12 cellular contexts compared by ENCODE assay signal in genomic region chr12:109131522-109132050, GRCh38. TPM values are rescaled to one million over a fixed set of nuclear protein-coding genes. Genes with fewer than 3 reads are reported as not detected.
A peak's percentile ranks its signal among the peaks of the same experiment; 100 is the strongest.
DNase-seq lines count a peak whose midpoint lies in the region; ATAC-seq, FAIRE-seq and TF ChIP-seq lines count a peak whose summit lies in the region.
"Had no signal": no experiment of that assay in that cellular context is flagged by ENCODE, and none has a peak within 500 bp of the region (broad histone marks: within the 10 kb centered on the region; RNA-seq: fewer than 3 reads in every experiment).

No MANE protein-coding gene starts in this region.

- POLR2A ChIA-PET in K562 (lab: Yijun Ruan, JAX), result interaction anchor here (0.6 to 0.8 kb wide), 2 partner anchors 31 to 270 kb away, joined by 3 read pairs; no protein-coding TSS in a partner anchor

- H3K27ac ChIP-seq in Karpas-422 (ENCODE audit: low read length), result no peak overlapping the region
- no peak overlapping the region for H3K27ac ChIP-seq in K562 (ENCODE audit: extremely low read depth, low read depth, low read length)
- peak overlapping the region; percentile 60 for H3K27ac ChIP-seq in layer of hippocampus (ENCODE audit: low read depth, low read length)
- peak overlapping the region; percentile 96 for H3K27ac ChIP-seq in skeletal muscle tissue (ENCODE audit: low read depth, low read length)
- no peak overlapping the region for H3K27ac ChIP-seq in vagina
- H3K27ac ChIP-seq: lower lobe of right lung had no signal

- H3K36me3 ChIP-seq in Karpas-422 (ENCODE audit: insufficient read depth, low read length) (no peaks in the 10 kb centered on the region), K562 (ENCODE audit: control insufficient read depth, insufficient read depth, low read length) (no peaks in the 10 kb centered on the region), skeletal muscle tissue (ENCODE audit: control insufficient read depth in 3 of 3, insufficient read depth in 3 of 3, low read length in 3 of 3) (peaks cover 0 to 2% (median 0%) of the 10 kb centered on the region in 3 donors), vagina (no peaks in the 10 kb centered on the region)
- H3K36me3 ChIP-seq: lower lobe of right lung had no signal

- no peak for TF ChIP-seq EP300 in K562 (IDR thresholded peaks at IDR 0.05; ENCODE audit: low read length)

- H3K79me2 ChIP-seq in Karpas-422 (ENCODE audit: low read length) (no peaks in the 10 kb centered on the region), K562 (ENCODE audit: control insufficient read depth, insufficient read depth, low read length) (no peaks in the 10 kb centered on the region)

- TF ChIP-seq POLR2A in K562 (conservative IDR thresholded peaks at IDR 0.05) (no peak), vagina (IDR thresholded peaks at IDR 0.05) (no peak)

- TF ChIP-seq CTCF in K562 (IDR thresholded peaks at IDR 0.05 in 2 of 3, conservative IDR thresholded peaks at IDR 0.05 in 1 of 3; ENCODE audit: insufficient read depth in 2 of 3, low read depth in 1 of 3, low read length in 3 of 3), result no peak
- TF ChIP-seq CTCF in vagina (IDR thresholded peaks at IDR 0.05), result no peak

- H3K9me3 ChIP-seq in Karpas-422 (ENCODE audit: low read length) (no peaks in the 10 kb centered on the region), K562 (replicated peaks; ENCODE audit: control insufficient read depth, insufficient read depth, low read depth, low read length) (peaks cover under 1% of the 10 kb centered on the region; the same call in 1 of the 2 replicates), skeletal muscle tissue (ENCODE audit: control insufficient read depth in 3 of 3, low read length in 3 of 3) (no peaks in the 10 kb centered on the region), vagina (no peaks in the 10 kb centered on the region)
- H3K9me3 ChIP-seq: lower lobe of right lung had no signal

- no peak for TF ChIP-seq RAD21 in K562 (CRISPR knock-in tag; conservative IDR thresholded peaks at IDR 0.05 in 1 of 2, IDR thresholded peaks at IDR 0.05 in 1 of 2)

- no peak; the same call in 2 of the 3 replicates for ATAC-seq in K562
- no peak for ATAC-seq in GM19397 (IDR thresholded peaks at IDR 0.05; ENCODE audit: unreplicated experiment)

- H3K4me3 ChIP-seq in Karpas-422 (ENCODE audit: low read length) (peak overlapping the region; percentile 13; the same call in 1 of the 2 replicates), K562 (no peak overlapping the region), skeletal muscle tissue (ENCODE audit: low read length in 3 of 3) (peak overlapping the region; percentile 63 to 76 (median 74)), vagina (no peak overlapping the region)
- H3K4me3 ChIP-seq: lower lobe of right lung had no signal

- H3K4me2 ChIP-seq in Karpas-422 (ENCODE audit: low read depth, low read length, poor library complexity, severe bottlenecking), result peak overlapping the region; percentile 35
- no peak overlapping the region for H3K4me2 ChIP-seq in K562 (ENCODE audit: insufficient read depth, low read length)

- no peaks in the 10 kb centered on the region for H3K9me2 ChIP-seq in Karpas-422 (replicated peaks; ENCODE audit: insufficient read depth, low read length)

- in situ Hi-C loops in K562 (cut with MboI), result no loop called here

- DNase-seq in Karpas-422, result no peak
- DNase-seq in K562 (ENCODE audit: extremely low read depth in 1 of 4, low spot score in 3 of 4), result no peak
- DNase-seq in activated CD4-positive, alpha-beta T cell treated with anti-CD3 and anti-CD28 coated beads, Interleukin-2, amount 50 U/mL, for 48 hours, result no peak
- DNase-seq in vagina (ENCODE audit: extremely low spot score in 2 of 2), result no peak
- DNase-seq: CD8-positive, alpha-beta memory T cell; effector CD8-positive, alpha-beta T cell; lower lobe of right lung; NCI-H446 treated with DMSO at 0.1 percent for 48 hours; stimulated activated naive CD4-positive, alpha-beta T cell had no signal

- no peak for FAIRE-seq in K562 (lab: Jason Lieb, UNC)

- no peak overlapping the region for H3K9ac ChIP-seq in Karpas-422 (ENCODE audit: low read length)
- no peak overlapping the region for H3K9ac ChIP-seq in K562 (ENCODE audit: insufficient read depth in 1 of 2, low read depth in 2 of 2, low read length in 2 of 2)
- peak overlapping the region; percentile 83 to 91 (median 89) for H3K9ac ChIP-seq in skeletal muscle tissue (ENCODE audit: low read depth in 1 of 3, low read length in 3 of 3)

- H3K4me1 ChIP-seq in Karpas-422 (ENCODE audit: low read length) (peaks cover 12% of the 10 kb centered on the region), K562 (replicated peaks in 1 of 2; ENCODE audit: control insufficient read depth in 2 of 2, insufficient read depth in 2 of 2, low read length in 2 of 2) (no peaks in the 10 kb centered on the region; a peak in 3 of 5 replicates), skeletal muscle tissue (ENCODE audit: control insufficient read depth in 3 of 3, insufficient read depth in 3 of 3, low read length in 3 of 3) (peaks cover 44 to 66% (median 49%) of the 10 kb centered on the region in 3 donors), vagina (no peaks in the 10 kb centered on the region)

- H4K20me1 ChIP-seq in Karpas-422 (ENCODE audit: insufficient read depth, low read depth, low read length) (no peaks in the 10 kb centered on the region), K562 (replicated peaks; ENCODE audit: control insufficient read depth, insufficient read depth, low read length) (peaks cover 6% of the 10 kb centered on the region; the same call in 1 of the 2 replicates)

- under 1% methylated on average over 17 of the region's 17 CpGs for WGBS in K562 (ENCODE audit: insufficient coverage, low coverage, missing lambda C conversion rate)

- no peaks in the 10 kb centered on the region for H3K9me1 ChIP-seq in K562 (ENCODE audit: control insufficient read depth, insufficient read depth, low read length)

- H3K27me3 ChIP-seq in Karpas-422 (ENCODE audit: low read length), result no peaks in the 10 kb centered on the region
- peaks cover 18 to 52% of the 10 kb centered on the region in 2 experiments; a peak in 4 of 5 replicates for H3K27me3 ChIP-seq in K562 (ENCODE audit: control insufficient read depth in 2 of 2, insufficient read depth in 2 of 2, low read length in 2 of 2)
- no peaks in the 10 kb centered on the region for H3K27me3 ChIP-seq in layer of hippocampus (ENCODE audit: control insufficient read depth, insufficient read depth, low read length)
- H3K27me3 ChIP-seq in skeletal muscle tissue (ENCODE audit: control insufficient read depth in 3 of 3, insufficient read depth in 3 of 3, low read length in 3 of 3), result no peaks in the 10 kb centered on the region
- H3K27me3 ChIP-seq in vagina, result no peaks in the 10 kb centered on the region

- intact Hi-C loops in K562 (cut with micrococcal nuclease) (loop anchor here (5.0 to 10.0 kb wide), 2 partner anchors 126 to 253 kb away; no protein-coding TSS in a partner anchor), vagina (cut with DNase I) (no loop called here)

- CTCF ChIA-PET in K562 (lab: Yijun Ruan, JAX; ENCODE audit: low intra/inter-chr PET ratio), result no interaction called here

- H2AFZ ChIP-seq in Karpas-422 (ENCODE audit: low read length) (no peak overlapping the region), K562 (ENCODE audit: low read depth, low read length) (no peak overlapping the region)

- BruUV-seq in K562 (replicated peaks; lab: Mats Ljungman, UMichigan), result no TSS peak

RNA-seq across cellular contexts. Expression of gene ACACB, which starts 15.2 kb away (rescaled TPM):
- total RNA-seq in Karpas-422 (2014; rRNA removed; shearing (Covaris generic); ENCODE audit: low replicate concordance), result 6.5 and 12.3 TPM in 2 replicates
- 4.3 and 5.0 TPM in 2 replicates for total RNA-seq in K562 (2011; cell fraction: chromatin; rRNA removed; ENCODE audit: low replicate concordance)
- total RNA-seq in K562 (2011; cell fraction: nucleolus; rRNA removed), result 1.6 and 2.0 TPM in 2 replicates
- 3.2 TPM in 2 replicates for total RNA-seq in K562 (2011; cell fraction: nucleoplasm; rRNA removed)
- total RNA-seq in K562 (2014; rRNA removed) (1.5 and 2.5 TPM in 2 replicates), K562 (2014; rRNA removed; fragmentation: Illumina TruSeq; extraction: Trizol) (0.62 and 0.77 TPM in 2 replicates), K562 (2015; rRNA removed; fragmentation: Illumina TruSeq; extraction: Trizol) (1.1 and 1.6 TPM in 2 replicates), K562 (2021) (2.5 and 2.8 TPM in 2 replicates), skeletal muscle tissue (27.7 TPM), vagina (130 TPM)
- polyA plus RNA-seq in K562 (2011; rRNA removed) (0.10 and 0.32 TPM in 2 replicates), K562 (2014; fragmentation: Illumina TruSeq; extraction: Trizol) (0.83 and 0.87 TPM in 2 replicates), K562 (2014; fragmentation: Nextera tagmentation; extraction: Ambion mirVana) (under 1 TPM; 0.10 to 0.18 TPM), K562 (2014; rRNA removed) (0.31 and 1.3 TPM in 2 replicates)
- 0.25 and 0.48 TPM in 2 replicates for polyA plus RNA-seq in K562 (2011; cell fraction: cytosol; rRNA removed)
- 0.49 and 0.53 TPM in 2 replicates for polyA plus RNA-seq in K562 (2011; cell fraction: nucleus; rRNA removed)
- polyA plus RNA-seq in K562 (2012), result 3.0 and 7.8 TPM in 2 replicates
- polyA minus RNA-seq in K562 (2011; rRNA and poly(A)+ RNA removed), result 0.60 and 1.6 TPM in 2 replicates
- 0.10 TPM in 1 of 2 replicates, not detected in the other for polyA minus RNA-seq in K562 (2011; cell fraction: cytosol; rRNA and poly(A)+ RNA removed)
- polyA minus RNA-seq in K562 (2011; cell fraction: nucleus; rRNA and poly(A)+ RNA removed), result 1.1 TPM in 2 replicates

RNA-seq across cellular contexts. Expression of gene UNG, which starts 34.2 kb away (rescaled TPM):
- total RNA-seq in Karpas-422 (2014; rRNA removed; shearing (Covaris generic); ENCODE audit: low replicate concordance), result 28.8 and 31.6 TPM in 2 replicates
- total RNA-seq in K562 (2011; cell fraction: chromatin; rRNA removed; ENCODE audit: low replicate concordance), result 9.3 and 11.4 TPM in 2 replicates
- 8.4 and 9.2 TPM in 2 replicates for total RNA-seq in K562 (2011; cell fraction: nucleolus; rRNA removed)
- 9.5 and 10.8 TPM in 2 replicates for total RNA-seq in K562 (2011; cell fraction: nucleoplasm; rRNA removed)
- total RNA-seq in K562 (2014; rRNA removed) (47.0 and 67.3 TPM in 2 replicates), K562 (2014; rRNA removed; fragmentation: Illumina TruSeq; extraction: Trizol) (37.9 and 42.9 TPM in 2 replicates), K562 (2015; rRNA removed; fragmentation: Illumina TruSeq; extraction: Trizol) (41.7 and 42.2 TPM in 2 replicates), K562 (2021) (59.8 and 65.9 TPM in 2 replicates), skeletal muscle tissue (25.6 TPM), vagina (29.2 TPM)
- polyA plus RNA-seq in K562 (2011; rRNA removed) (23.9 and 26.3 TPM in 2 replicates), K562 (2014; fragmentation: Illumina TruSeq; extraction: Trizol) (48.3 and 49.4 TPM in 2 replicates), K562 (2014; fragmentation: Nextera tagmentation; extraction: Ambion mirVana) (10 to 100 TPM in 1 of 2 experiments, 1 to 10 TPM in 1; 8.4 to 11.9 TPM), K562 (2014; rRNA removed) (38.6 and 41.0 TPM in 2 replicates)
- 15.9 and 20.4 TPM in 2 replicates for polyA plus RNA-seq in K562 (2011; cell fraction: cytosol; rRNA removed)
- polyA plus RNA-seq in K562 (2011; cell fraction: nucleus; rRNA removed), result 14.2 and 16.3 TPM in 2 replicates
- polyA plus RNA-seq in K562 (2012), result 27.0 and 44.7 TPM in 2 replicates
- 11.0 and 11.6 TPM in 2 replicates for polyA minus RNA-seq in K562 (2011; rRNA and poly(A)+ RNA removed)
- 14.7 and 15.7 TPM in 2 replicates for polyA minus RNA-seq in K562 (2011; cell fraction: cytosol; rRNA and poly(A)+ RNA removed)
- 5.8 and 7.0 TPM in 2 replicates for polyA minus RNA-seq in K562 (2011; cell fraction: nucleus; rRNA and poly(A)+ RNA removed)

RNA-seq across cellular contexts. Expression of gene ALKBH2, which starts 38.3 kb away (rescaled TPM):
- total RNA-seq in Karpas-422 (2014; rRNA removed; shearing (Covaris generic); ENCODE audit: low replicate concordance), result 30.6 and 47.7 TPM in 2 replicates
- 25.1 and 31.3 TPM in 2 replicates for total RNA-seq in K562 (2011; cell fraction: chromatin; rRNA removed; ENCODE audit: low replicate concordance)
- 28.5 and 32.2 TPM in 2 replicates for total RNA-seq in K562 (2011; cell fraction: nucleolus; rRNA removed)
- 27.3 and 31.1 TPM in 2 replicates for total RNA-seq in K562 (2011; cell fraction: nucleoplasm; rRNA removed)
- total RNA-seq in K562 (2014; rRNA removed) (56.1 and 60.4 TPM in 2 replicates), K562 (2014; rRNA removed; fragmentation: Illumina TruSeq; extraction: Trizol) (30.9 and 43.8 TPM in 2 replicates), K562 (2015; rRNA removed; fragmentation: Illumina TruSeq; extraction: Trizol) (39.7 and 41.9 TPM in 2 replicates), K562 (2021) (37.3 and 41.9 TPM in 2 replicates), skeletal muscle tissue (20.4 TPM), vagina (14.5 TPM)
- polyA plus RNA-seq in K562 (2011; rRNA removed) (30.9 and 32.3 TPM in 2 replicates), K562 (2014; fragmentation: Illumina TruSeq; extraction: Trizol) (44.6 and 50.0 TPM in 2 replicates), K562 (2014; fragmentation: Nextera tagmentation; extraction: Ambion mirVana) (10 to 100 TPM in 1 of 2 experiments, 1 to 10 TPM in 1; 5.9 to 13.6 TPM), K562 (2014; rRNA removed) (47.4 and 50.5 TPM in 2 replicates)
- polyA plus RNA-seq in K562 (2011; cell fraction: cytosol; rRNA removed), result 26.2 and 28.1 TPM in 2 replicates
- polyA plus RNA-seq in K562 (2011; cell fraction: nucleus; rRNA removed), result 55.9 and 59.7 TPM in 2 replicates
- polyA plus RNA-seq in K562 (2012), result 27.2 and 38.5 TPM in 2 replicates
- 13.6 and 16.5 TPM in 2 replicates for polyA minus RNA-seq in K562 (2011; rRNA and poly(A)+ RNA removed)
- polyA minus RNA-seq in K562 (2011; cell fraction: cytosol; rRNA and poly(A)+ RNA removed), result 9.6 and 14.5 TPM in 2 replicates
- polyA minus RNA-seq in K562 (2011; cell fraction: nucleus; rRNA and poly(A)+ RNA removed), result 12.3 and 14.2 TPM in 2 replicates

Comparison
In these comparisons a context has a peak if more than half of its experiments do, and no peak if none do; other contexts are left out.
1. H3K27ac ChIP-seq: peak in layer of hippocampus (single experiment) and skeletal muscle tissue (single experiment); none in Karpas-422 (single experiment), K562 (single experiment) and vagina (single experiment).
2. H3K4me3 ChIP-seq: peak in Karpas-422 (single experiment) and skeletal muscle tissue (3 of 3); none in K562 (single experiment) and vagina (0 of 2).
3. H3K9ac ChIP-seq: peak in skeletal muscle tissue (3 of 3); none in Karpas-422 (single experiment) and K562 (0 of 2).